In genomic region chr12:112342587-112342986, GRCh38 we compare ENCODE assay signal across 1 cellular context.
TF ChIP-seq lines count a peak whose summit lies in the region.

No MANE protein-coding gene starts in this region.

TF ChIP-seq in K562, 482 proteins besides CTCF, POLR2A, EP300 and RAD21 (continued from another document and continues in another):
- TF ChIP-seq HMGXB4 (CRISPR knock-in tag; IDR thresholded peaks at IDR 0.05) (no peak), RBM34 (IDR thresholded peaks at IDR 0.05; ENCODE audit: borderline replicate concordance, insufficient read depth, low read length) (no peak), ZNF134 (CRISPR knock-in tag; conservative IDR thresholded peaks at IDR 0.05) (no peak), NFE2L1 (tag; IDR thresholded peaks at IDR 0.05; ENCODE audit: borderline replicate concordance, low read depth) (peak; percentile 91), SPI1 (IDR thresholded peaks at IDR 0.05; ENCODE audit: borderline replicate concordance, low read depth, low read length) (no peak), BCOR (IDR thresholded peaks at IDR 0.05) (no peak), DPF2 (IDR thresholded peaks at IDR 0.05) (peak; percentile 57), MEIS2 (IDR thresholded peaks at IDR 0.05; ENCODE audit: partially characterized antibody) (peak; percentile 21), YY1 (IDR thresholded peaks at IDR 0.05; ENCODE audit: borderline replicate concordance in 1 of 3, control insufficient read depth in 1 of 3, extremely low read depth in 1 of 3, insufficient read depth in 3 of 3, insufficient read length in 1 of 3, insufficient replicate concordance in 2 of 3, low read depth in 1 of 3, low read length in 2 of 3) (no peak), BACH1 (tag; IDR thresholded peaks at IDR 0.05) (peak; percentile 72; the same call in 1 of the 2 replicates), E2F1 (CRISPR knock-in tag; IDR thresholded peaks at IDR 0.05) (no peak), ZKSCAN3 (CRISPR knock-in tag; IDR thresholded peaks at IDR 0.05) (no peak), ZNF507 (tag; conservative IDR thresholded peaks at IDR 0.05) (no peak), CBFA2T3 (IDR thresholded peaks at IDR 0.05) (no peak), CEBPG (CRISPR knock-in tag; IDR thresholded peaks at IDR 0.05) (no peak), CEBPG (tag; conservative IDR thresholded peaks at IDR 0.05 in 1 of 2, IDR thresholded peaks at IDR 0.05 in 1 of 2) (no peak), CBX1 (IDR thresholded peaks at IDR 0.05; ENCODE audit: low read depth) (no peak), MXD1 (CRISPR knock-in tag; IDR thresholded peaks at IDR 0.05; ENCODE audit: borderline replicate concordance, poor library complexity, severe bottlenecking) (no peak), U2AF2 (optimal IDR thresholded peaks at IDR 0.05; ENCODE audit: low read depth, low read length) (no peak), ATF1 (CRISPR knock-in tag; IDR thresholded peaks at IDR 0.05) (no peak), ATF1 (tag; IDR thresholded peaks at IDR 0.05) (peak; percentile 86), ZNF518B (CRISPR knock-in tag; IDR thresholded peaks at IDR 0.05) (no peak), HOXB6 (CRISPR knock-in tag; IDR thresholded peaks at IDR 0.05; ENCODE audit: borderline replicate concordance) (no peak), FUS (optimal IDR thresholded peaks at IDR 0.05; ENCODE audit: low read depth, low read length) (no peak), ZC3H8 (IDR thresholded peaks at IDR 0.05) (no peak), MAFG (tag; conservative IDR thresholded peaks at IDR 0.05) (peak; percentile 98), GTF2F1 (IDR thresholded peaks at IDR 0.05; ENCODE audit: low read depth, low read length) (no peak), LCOR (CRISPR knock-in tag; IDR thresholded peaks at IDR 0.05) (no peak), ZKSCAN1 (IDR thresholded peaks at IDR 0.05; ENCODE audit: low read depth, low read length) (no peak), SMARCA5 (IDR thresholded peaks at IDR 0.05) (no peak), NCOA2 (IDR thresholded peaks at IDR 0.05; ENCODE audit: partially characterized antibody in 2 of 2) (no peak), TRIM24 (IDR thresholded peaks at IDR 0.05) (0 out of 4 replicates have a peak, but pooled peaks of 1 of the 2 experiments have one; percentile 16), TBL1XR1 (IDR thresholded peaks at IDR 0.05; ENCODE audit: low read length in 2 of 2) (no peak), GABPB1 (CRISPR knock-in tag; IDR thresholded peaks at IDR 0.05) (no peak), ZNF695 (CRISPR knock-in tag; IDR thresholded peaks at IDR 0.05) (no peak), KLF10 (CRISPR knock-in tag; IDR thresholded peaks at IDR 0.05) (no peak), HMGN3 (IDR thresholded peaks at IDR 0.05; ENCODE audit: borderline replicate concordance, extremely low read depth, insufficient read length, low read depth, low read length) (no peak), C11orf30 (IDR thresholded peaks at IDR 0.05; ENCODE audit: low read depth) (peak; percentile 88), ARID1B (IDR thresholded peaks at IDR 0.05) (0 out of 2 replicates have a peak, but pooled peaks have one; percentile 12), RREB1 (CRISPR knock-in tag; IDR thresholded peaks at IDR 0.05) (no peak), ZNF408 (CRISPR knock-in tag; IDR thresholded peaks at IDR 0.05; ENCODE audit: low read depth) (no peak), WHSC1 (IDR thresholded peaks at IDR 0.05; ENCODE audit: low read length) (no peak), ZNF224 (CRISPR knock-in tag; IDR thresholded peaks at IDR 0.05) (no peak), TEAD2 (tag; IDR thresholded peaks at IDR 0.05) (no peak), ZNF347 (CRISPR knock-in tag; IDR thresholded peaks at IDR 0.05; ENCODE audit: low read depth) (no peak), SMARCA4 (IDR thresholded peaks at IDR 0.05) (peak; percentile 50; the same call in 1 of the 2 replicates), POLR2H (tag; IDR thresholded peaks at IDR 0.05; ENCODE audit: low read depth) (0 out of 2 replicates have a peak, but pooled peaks have one; percentile 16)
- TF ChIP-seq, protein P1, sequence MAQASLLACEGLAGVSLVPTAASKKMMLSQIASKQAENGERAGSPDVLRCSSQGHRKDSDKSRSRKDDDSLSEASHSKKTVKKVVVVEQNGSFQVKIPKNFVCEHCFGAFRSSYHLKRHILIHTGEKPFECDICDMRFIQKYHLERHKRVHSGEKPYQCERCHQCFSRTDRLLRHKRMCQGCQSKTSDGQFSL (CRISPR knock-in tag; IDR thresholded peaks at IDR 0.05), result no peak
- TF ChIP-seq, protein P1 (tag; IDR thresholded peaks at IDR 0.05), result no peak
- TF ChIP-seq, protein P2, sequence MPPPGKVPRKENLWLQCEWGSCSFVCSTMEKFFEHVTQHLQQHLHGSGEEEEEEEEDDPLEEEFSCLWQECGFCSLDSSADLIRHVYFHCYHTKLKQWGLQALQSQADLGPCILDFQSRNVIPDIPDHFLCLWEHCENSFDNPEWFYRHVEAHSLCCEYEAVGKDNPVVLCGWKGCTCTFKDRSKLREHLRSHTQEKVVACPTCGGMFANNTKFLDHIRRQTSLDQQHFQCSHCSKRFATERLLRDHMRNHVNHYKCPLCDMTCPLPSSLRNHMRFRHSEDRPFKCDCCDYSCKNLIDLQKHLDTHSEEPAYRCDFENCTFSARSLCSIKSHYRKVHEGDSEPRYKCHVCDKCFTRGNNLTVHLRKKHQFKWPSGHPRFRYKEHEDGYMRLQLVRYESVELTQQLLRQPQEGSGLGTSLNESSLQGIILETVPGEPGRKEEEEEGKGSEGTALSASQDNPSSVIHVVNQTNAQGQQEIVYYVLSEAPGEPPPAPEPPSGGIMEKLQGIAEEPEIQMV (tag; conservative IDR thresholded peaks at IDR 0.05; ENCODE audit: low read depth), result no peak
- TF ChIP-seq, protein P3, sequence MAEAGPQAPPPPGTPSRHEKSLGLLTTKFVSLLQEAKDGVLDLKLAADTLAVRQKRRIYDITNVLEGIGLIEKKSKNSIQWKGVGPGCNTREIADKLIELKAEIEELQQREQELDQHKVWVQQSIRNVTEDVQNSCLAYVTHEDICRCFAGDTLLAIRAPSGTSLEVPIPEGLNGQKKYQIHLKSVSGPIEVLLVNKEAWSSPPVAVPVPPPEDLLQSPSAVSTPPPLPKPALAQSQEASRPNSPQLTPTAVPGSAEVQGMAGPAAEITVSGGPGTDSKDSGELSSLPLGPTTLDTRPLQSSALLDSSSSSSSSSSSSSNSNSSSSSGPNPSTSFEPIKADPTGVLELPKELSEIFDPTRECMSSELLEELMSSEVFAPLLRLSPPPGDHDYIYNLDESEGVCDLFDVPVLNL (CRISPR knock-in tag; IDR thresholded peaks at IDR 0.05; ENCODE audit: low read depth), result no peak
